Comparison of ENCODE assay signal across 28 cellular contexts in the genomic region with DNA sequence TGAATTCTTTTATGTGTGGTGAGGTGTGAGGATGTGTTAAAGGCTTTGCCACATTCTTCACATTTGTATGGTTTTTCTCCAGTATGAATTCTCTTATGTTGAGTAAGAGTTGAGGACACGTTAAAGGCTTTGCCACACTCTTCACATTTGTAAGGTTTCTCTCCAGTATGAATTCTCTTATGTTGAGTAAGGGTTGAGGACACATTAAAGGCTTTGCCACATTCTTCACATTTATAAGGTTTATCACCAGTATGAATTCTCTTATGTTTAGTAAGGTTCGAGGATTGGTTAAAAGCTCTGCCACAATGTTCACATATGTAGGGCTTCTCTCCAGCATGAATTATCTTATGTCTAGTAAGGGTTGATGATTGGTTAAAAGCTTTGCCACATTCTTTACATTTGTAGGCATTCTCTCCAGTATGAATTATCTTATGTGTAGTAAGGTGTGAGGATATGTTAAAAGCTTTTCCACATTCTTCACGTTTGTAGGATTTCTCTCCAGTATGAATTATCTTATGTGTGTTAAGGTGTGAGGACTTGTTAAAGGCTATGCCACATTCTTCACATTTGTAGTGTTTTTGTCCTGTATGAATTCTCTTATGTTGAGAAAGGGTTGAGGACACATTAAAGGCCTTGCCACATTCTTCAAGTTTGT. TPM values are rescaled to one million over a fixed set of nuclear protein-coding genes. Genes with fewer than 3 reads are reported as not detected.
A peak's percentile ranks its signal among the peaks of the same experiment; 100 is the strongest.
DNase-seq lines count a peak whose midpoint lies in the region; ATAC-seq and TF ChIP-seq lines count a peak whose summit lies in the region.
"Had no signal": no experiment of that assay in that cellular context is flagged by ENCODE, and none has a peak within 500 bp of the region (broad histone marks: within the 10 kb centered on the region; RNA-seq: fewer than 3 reads in every experiment).

No MANE protein-coding gene starts in this region.

- H2AFZ ChIP-seq in HCT116 (ENCODE audit: low read depth, low read length, poor library complexity, severe bottlenecking) (no peak overlapping the region), SU-DHL-6 (ENCODE audit: low read depth, low read length, severe bottlenecking) (no peak overlapping the region)

- RAD21 ChIA-PET in HCT116 (lab: Charles Lee; ENCODE audit: low non-redundant PET in 1 of 2, low total read pairs in 2 of 2, uncharacterized antibody in 2 of 2, unreplicated experiment in 2 of 2) = no interaction called here

- H3F3A ChIP-seq in SU-DHL-6 (ENCODE audit: insufficient read depth) = no peaks in the 10 kb centered on the region

- POLR2A ChIA-PET in HCT116 (lab: Charles Lee) = no interaction called here

- no peak for TF ChIP-seq RAD21 in HCT116 (IDR thresholded peaks at IDR 0.05; ENCODE audit: low read depth)

- no peaks in the 10 kb centered on the region for H4K20me1 ChIP-seq in BLaER1 treated with 17β-estradiol and CSF1 and Interleukin-3, amounts not matched to agents 10 nM and 100 nM
- H4K20me1 ChIP-seq in HCT116 (ENCODE audit: insufficient read depth) = no peaks in the 10 kb centered on the region
- no peaks in the 10 kb centered on the region for H4K20me1 ChIP-seq in SU-DHL-6 (ENCODE audit: low read depth, low read length)

- H3K27ac ChIP-seq in BLaER1 treated with 17β-estradiol and CSF1 and Interleukin-3, amounts not matched to agents 10 nM and 100 nM = no peak overlapping the region
- H3K27ac ChIP-seq in HCT116 (ENCODE audit: low read depth, low read length) = no peak overlapping the region
- no peak overlapping the region for H3K27ac ChIP-seq in SU-DHL-6 (ENCODE audit: low read depth, low read length)
- no peak overlapping the region for H3K27ac ChIP-seq in iPS-18a (ENCODE audit: low read length)
- H3K27ac ChIP-seq: dorsolateral prefrontal cortex, SK-N-MC, stomach, transverse colon, VCaP had no signal

- H3K79me2 ChIP-seq in HCT116 (ENCODE audit: insufficient read depth, low read length) (no peaks in the 10 kb centered on the region), SU-DHL-6 (ENCODE audit: insufficient read depth, low read length) (peaks cover 3% of the 10 kb centered on the region; the same call in 1 of the 2 replicates)

- H3K4me3 ChIP-seq in BLaER1 treated with 17β-estradiol and CSF1 and Interleukin-3, amounts not matched to agents 10 nM and 100 nM = peak overlapping the region; percentile 16 to 51 (median 42); a peak in 17 of 20 replicates
- H3K4me3 ChIP-seq in HCT116 (replicated peaks in 1 of 2; ENCODE audit: low read depth in 1 of 2, low read length in 2 of 2) (no peak overlapping the region), SU-DHL-6 (ENCODE audit: insufficient read depth, low read length, poor library complexity, severe bottlenecking) (peak overlapping the region; percentile 6), iPS-18a (ENCODE audit: low read length) (peak overlapping the region; percentile 8)
- H3K4me3 ChIP-seq: dorsolateral prefrontal cortex, HAP-1, lung, MG63, SK-N-MC, stomach, transverse colon had no signal

- intact Hi-C loops in HCT116 (cut with micrococcal nuclease) = no loop called here

- DNase-seq in HCT116 (ENCODE audit: low read depth, low spot score) (no peak), RPMI8226 (no peak), HCEC 1CT (no peak), T1000 (lab: John Stamatoyannopoulos, UW) (no peak)
- DNase-seq: activated CD4-positive, alpha-beta T cell treated with anti-CD3 and anti-CD28 coated beads, Interleukin-2, amount 10 ng/mL, durations not matched to agents 7 days and 5 days; activated CD8-positive, alpha-beta memory T cell treated with anti-CD3 and anti-CD28 coated beads, Interleukin-2, amount 10 ng/mL, durations not matched to agents 7 days and 5 days; aorta; CD4-positive, alpha-beta memory T cell; DMS79 treated with DMSO at 0.1 percent for 48 hours; dorsolateral prefrontal cortex; MG63; NCI-H1436 treated with DMSO at 0.1 percent for 48 hours; NCI-H2171; NCI-H526; posterior cingulate gyrus; stimulated activated CD8-positive, alpha-beta memory T cell treated with anti-CD3 and anti-CD28 coated beads, Interleukin-4, amount 100 ng/mL, for 48 hours; stomach; T-helper 17 cell; transverse colon had no signal

- no peaks in the 10 kb centered on the region for H3K9me2 ChIP-seq in HCT116 (ENCODE audit: insufficient read depth)
- no peaks in the 10 kb centered on the region for H3K9me2 ChIP-seq in SU-DHL-6 (replicated peaks; ENCODE audit: insufficient read depth, low read length)

- ATAC-seq in HCT116 = no peak
- ATAC-seq in GM21825 (IDR thresholded peaks at IDR 0.05; ENCODE audit: unreplicated experiment) = no peak
- ATAC-seq: activated CD8-positive, alpha-beta memory T cell treated with anti-CD3 and anti-CD28 coated beads, Interleukin-2, amount 10 ng/mL, durations not matched to agents 7 days and 5 days; sciatic nerve; T-helper 17 cell had no signal

- no peak overlapping the region for H3K9ac ChIP-seq in BLaER1 treated with 17β-estradiol and CSF1 and Interleukin-3, amounts not matched to agents 10 nM and 100 nM
- H3K9ac ChIP-seq in HCT116 (ENCODE audit: low read length) = no peak overlapping the region
- no peak overlapping the region for H3K9ac ChIP-seq in SU-DHL-6 (ENCODE audit: low read length)
- H3K9ac ChIP-seq in iPS-18a (ENCODE audit: low read length) = no peak overlapping the region

- H3K4me1 ChIP-seq in BLaER1 treated with 17β-estradiol and CSF1 and Interleukin-3, amounts not matched to agents 10 nM and 100 nM = no peaks in the 10 kb centered on the region
- no peaks in the 10 kb centered on the region for H3K4me1 ChIP-seq in HCT116 (ENCODE audit: control insufficient read depth in 1 of 2, insufficient read depth in 2 of 2, low read length in 2 of 2)
- H3K4me1 ChIP-seq in iPS-18a (ENCODE audit: control insufficient read depth, low read depth, low read length) = no peaks in the 10 kb centered on the region
- H3K4me1 ChIP-seq: HAP-1, stomach, transverse colon had no signal

- no peak overlapping the region for H3K4me2 ChIP-seq in BLaER1 treated with 17β-estradiol and CSF1 and Interleukin-3, amounts not matched to agents 10 nM and 100 nM
- H3K4me2 ChIP-seq in HCT116 (ENCODE audit: low read length) (no peak overlapping the region), SU-DHL-6 (ENCODE audit: low read depth, low read length, poor library complexity, severe bottlenecking) (no peak overlapping the region)

- peaks cover 100% of the 10 kb centered on the region in 11 experiments for H3K9me3 ChIP-seq in BLaER1 treated with 17β-estradiol and CSF1 and Interleukin-3, amounts not matched to agents 10 nM and 100 nM (replicated peaks in 1 of 11)
- H3K9me3 ChIP-seq in HCT116 (ENCODE audit: control insufficient read depth in 1 of 2, insufficient read depth in 1 of 2, low read depth in 1 of 2, low read length in 2 of 2) (peaks cover 17 to 26% of the 10 kb centered on the region in 2 experiments; a peak in 2 of 4 replicates), SU-DHL-6 (ENCODE audit: insufficient read depth, low read length) (peaks cover 74% of the 10 kb centered on the region), iPS-18a (ENCODE audit: control insufficient read depth, low read depth, low read length) (peaks cover 91% of the 10 kb centered on the region)

- H3K36me3 ChIP-seq in BLaER1 treated with 17β-estradiol and CSF1 and Interleukin-3, amounts not matched to agents 10 nM and 100 nM = peaks cover 86 to 100% (median 99%) of the 10 kb centered on the region in 11 experiments
- H3K36me3 ChIP-seq in HCT116 (ENCODE audit: control insufficient read depth in 1 of 2, insufficient read depth in 2 of 2, low read length in 2 of 2) (peaks cover 0 to 13% of the 10 kb centered on the region in 2 experiments; a peak in 2 of 4 replicates), SU-DHL-6 (ENCODE audit: low read length) (peaks cover 95% of the 10 kb centered on the region), iPS-18a (ENCODE audit: control insufficient read depth, low read depth, low read length) (peaks cover 65% of the 10 kb centered on the region)

- no peak for TF ChIP-seq POLR2A in HCT116 (IDR thresholded peaks at IDR 0.05; ENCODE audit: borderline replicate concordance, extremely low read depth, insufficient read depth, insufficient read length)

- CTCF ChIA-PET in HCT116 (lab: Charles Lee) = no interaction called here

- no TSS peak for BruUV-seq in HCT116 (replicated peaks; lab: Mats Ljungman, UMichigan)

- TF ChIP-seq CTCF in HCT116 (IDR thresholded peaks at IDR 0.05 in 2 of 3, conservative IDR thresholded peaks at IDR 0.05 in 1 of 3; ENCODE audit: borderline replicate concordance in 1 of 3, insufficient read depth in 1 of 3, low read depth in 2 of 3, low read length in 2 of 3) = no peak
- no peak for TF ChIP-seq CTCF in SU-DHL-6 (IDR thresholded peaks at IDR 0.05; ENCODE audit: insufficient read depth, low read length, poor library complexity, severe bottlenecking)

- H3K27me3 ChIP-seq in BLaER1 treated with 17β-estradiol and CSF1 and Interleukin-3, amounts not matched to agents 10 nM and 100 nM = no peaks in the 10 kb centered on the region; a peak in 1 of 22 replicates
- H3K27me3 ChIP-seq in HCT116 (ENCODE audit: insufficient read depth, low read length) = no peaks in the 10 kb centered on the region
- no peaks in the 10 kb centered on the region for H3K27me3 ChIP-seq in SU-DHL-6 (ENCODE audit: low read length)
- H3K27me3 ChIP-seq in iPS-18a (ENCODE audit: control insufficient read depth, insufficient read depth, low read length) = no peaks in the 10 kb centered on the region
- H3K27me3 ChIP-seq: dorsolateral prefrontal cortex, MG63, stomach, transverse colon had no signal

TF ChIP-seq in HCT116, 20 proteins besides CTCF, POLR2A, EP300 and RAD21:
- TF ChIP-seq SRF (IDR thresholded peaks at IDR 0.05; ENCODE audit: low read depth) (no peak), FOSL1 (IDR thresholded peaks at IDR 0.05; ENCODE audit: low read depth) (no peak), ZNF274 (IDR thresholded peaks at IDR 0.05; ENCODE audit: low read depth, low read length) (peak; percentile 82), ATF3 (IDR thresholded peaks at IDR 0.05) (no peak), EZH2 (IDR thresholded peaks at IDR 0.05) (no peak), CBX3 (IDR thresholded peaks at IDR 0.05; ENCODE audit: low read depth) (no peak)
- TF ChIP-seq, protein P1, sequence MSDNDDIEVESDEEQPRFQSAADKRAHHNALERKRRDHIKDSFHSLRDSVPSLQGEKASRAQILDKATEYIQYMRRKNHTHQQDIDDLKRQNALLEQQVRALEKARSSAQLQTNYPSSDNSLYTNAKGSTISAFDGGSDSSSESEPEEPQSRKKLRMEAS (IDR thresholded peaks at IDR 0.05) = no peak
TF ChIP-seq in HCT116: peak in this region for 1.

RNA-seq across cellular contexts. Expression of gene ZNF724, which starts 27.1 kb away (rescaled TPM):
- 7.1 TPM for total RNA-seq in HCT116 (2021; ENCODE audit: unreplicated experiment)
- 1.4 and 1.8 TPM in 2 replicates for polyA plus RNA-seq in HCT116 (2012)

Comparison
In these comparisons a context has a peak if more than half of its experiments do, and no peak if none do; other contexts are left out.
1. H3K4me3 ChIP-seq: peak in BLaER1 treated with 17β-estradiol and CSF1 and Interleukin-3, amounts not matched to agents 10 nM and 100 nM (10 of 10), SU-DHL-6 (single experiment) and iPS-18a (single experiment); none in HCT116 (0 of 2).